1 cellular context compared by ENCODE assay signal in the genomic region with DNA sequence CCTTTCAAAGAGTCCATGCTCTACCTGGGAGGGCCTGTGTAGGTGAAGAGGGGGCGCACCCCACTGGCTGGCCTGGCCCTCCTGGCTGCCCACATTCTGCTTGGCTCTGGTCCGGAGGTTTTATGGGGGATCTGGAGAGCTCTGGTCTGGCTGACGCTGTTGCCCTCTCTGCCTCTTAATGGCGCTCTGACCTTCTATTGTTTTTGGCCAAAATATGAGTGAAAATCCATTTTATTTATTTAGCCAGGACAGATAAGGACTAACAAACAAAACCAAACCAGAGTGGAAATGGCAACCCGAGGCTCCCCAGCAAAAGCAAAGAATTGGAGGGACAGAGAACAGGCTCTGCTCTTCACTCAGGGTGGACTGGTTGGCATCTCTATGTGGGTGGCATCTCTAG.
TF ChIP-seq lines count a peak whose summit lies in the region.

No MANE protein-coding gene starts in this region.

TF ChIP-seq in GM23338, 12 proteins besides CTCF, POLR2A, EP300 and RAD21 (continued from another document):
- TF ChIP-seq, protein P1, sequence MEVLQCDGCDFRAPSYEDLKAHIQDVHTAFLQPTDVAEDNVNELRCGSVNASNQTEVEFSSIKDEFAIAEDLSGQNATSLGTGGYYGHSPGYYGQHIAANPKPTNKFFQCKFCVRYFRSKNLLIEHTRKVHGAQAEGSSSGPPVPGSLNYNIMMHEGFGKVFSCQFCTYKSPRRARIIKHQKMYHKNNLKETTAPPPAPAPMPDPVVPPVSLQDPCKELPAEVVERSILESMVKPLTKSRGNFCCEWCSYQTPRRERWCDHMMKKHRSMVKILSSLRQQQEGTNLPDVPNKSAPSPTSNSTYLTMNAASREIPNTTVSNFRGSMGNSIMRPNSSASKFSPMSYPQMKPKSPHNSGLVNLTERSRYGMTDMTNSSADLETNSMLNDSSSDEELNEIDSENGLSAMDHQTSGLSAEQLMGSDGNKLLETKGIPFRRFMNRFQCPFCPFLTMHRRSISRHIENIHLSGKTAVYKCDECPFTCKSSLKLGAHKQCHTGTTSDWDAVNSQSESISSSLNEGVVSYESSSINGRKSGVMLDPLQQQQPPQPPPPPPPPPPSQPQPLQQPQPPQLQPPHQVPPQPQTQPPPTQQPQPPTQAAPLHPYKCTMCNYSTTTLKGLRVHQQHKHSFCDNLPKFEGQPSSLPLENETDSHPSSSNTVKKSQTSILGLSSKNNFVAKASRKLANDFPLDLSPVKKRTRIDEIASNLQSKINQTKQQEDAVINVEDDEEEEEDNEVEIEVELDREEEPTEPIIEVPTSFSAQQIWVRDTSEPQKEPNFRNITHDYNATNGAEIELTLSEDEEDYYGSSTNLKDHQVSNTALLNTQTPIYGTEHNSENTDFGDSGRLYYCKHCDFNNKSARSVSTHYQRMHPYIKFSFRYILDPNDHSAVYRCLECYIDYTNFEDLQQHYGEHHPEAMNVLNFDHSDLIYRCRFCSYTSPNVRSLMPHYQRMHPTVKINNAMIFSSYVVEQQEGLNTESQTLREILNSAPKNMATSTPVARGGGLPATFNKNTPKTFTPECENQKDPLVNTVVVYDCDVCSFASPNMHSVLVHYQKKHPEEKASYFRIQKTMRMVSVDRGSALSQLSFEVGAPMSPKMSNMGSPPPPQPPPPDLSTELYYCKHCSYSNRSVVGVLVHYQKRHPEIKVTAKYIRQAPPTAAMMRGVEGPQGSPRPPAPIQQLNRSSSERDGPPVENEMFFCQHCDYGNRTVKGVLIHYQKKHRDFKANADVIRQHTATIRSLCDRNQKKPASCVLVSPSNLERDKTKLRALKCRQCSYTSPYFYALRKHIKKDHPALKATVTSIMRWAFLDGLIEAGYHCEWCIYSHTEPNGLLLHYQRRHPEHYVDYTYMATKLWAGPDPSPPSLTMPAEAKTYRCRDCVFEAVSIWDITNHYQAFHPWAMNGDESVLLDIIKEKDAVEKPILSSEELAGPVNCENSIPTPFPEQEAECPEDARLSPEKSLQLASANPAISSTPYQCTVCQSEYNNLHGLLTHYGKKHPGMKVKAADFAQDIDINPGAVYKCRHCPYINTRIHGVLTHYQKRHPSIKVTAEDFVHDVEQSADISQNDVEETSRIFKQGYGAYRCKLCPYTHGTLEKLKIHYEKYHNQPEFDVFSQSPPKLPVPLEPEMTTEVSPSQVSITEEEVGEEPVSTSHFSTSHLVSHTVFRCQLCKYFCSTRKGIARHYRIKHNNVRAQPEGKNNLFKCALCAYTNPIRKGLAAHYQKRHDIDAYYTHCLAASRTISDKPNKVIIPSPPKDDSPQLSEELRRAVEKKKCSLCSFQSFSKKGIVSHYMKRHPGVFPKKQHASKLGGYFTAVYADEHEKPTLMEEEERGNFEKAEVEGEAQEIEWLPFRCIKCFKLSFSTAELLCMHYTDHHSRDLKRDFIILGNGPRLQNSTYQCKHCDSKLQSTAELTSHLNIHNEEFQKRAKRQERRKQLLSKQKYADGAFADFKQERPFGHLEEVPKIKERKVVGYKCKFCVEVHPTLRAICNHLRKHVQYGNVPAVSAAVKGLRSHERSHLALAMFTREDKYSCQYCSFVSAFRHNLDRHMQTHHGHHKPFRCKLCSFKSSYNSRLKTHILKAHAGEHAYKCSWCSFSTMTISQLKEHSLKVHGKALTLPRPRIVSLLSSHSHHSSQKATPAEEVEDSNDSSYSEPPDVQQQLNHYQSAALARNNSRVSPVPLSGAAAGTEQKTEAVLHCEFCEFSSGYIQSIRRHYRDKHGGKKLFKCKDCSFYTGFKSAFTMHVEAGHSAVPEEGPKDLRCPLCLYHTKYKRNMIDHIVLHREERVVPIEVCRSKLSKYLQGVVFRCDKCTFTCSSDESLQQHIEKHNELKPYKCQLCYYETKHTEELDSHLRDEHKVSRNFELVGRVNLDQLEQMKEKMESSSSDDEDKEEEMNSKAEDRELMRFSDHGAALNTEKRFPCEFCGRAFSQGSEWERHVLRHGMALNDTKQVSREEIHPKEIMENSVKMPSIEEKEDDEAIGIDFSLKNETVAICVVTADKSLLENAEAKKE (CRISPR knock-in tag; IDR thresholded peaks at IDR 0.05) = no peak
- no peak for TF ChIP-seq POLR2AphosphoS5 (IDR thresholded peaks at IDR 0.05; ENCODE audit: low read depth)
- no peak for TF ChIP-seq STAT1 (IDR thresholded peaks at IDR 0.05; ENCODE audit: unreplicated experiment)
- TF ChIP-seq, protein P2, sequence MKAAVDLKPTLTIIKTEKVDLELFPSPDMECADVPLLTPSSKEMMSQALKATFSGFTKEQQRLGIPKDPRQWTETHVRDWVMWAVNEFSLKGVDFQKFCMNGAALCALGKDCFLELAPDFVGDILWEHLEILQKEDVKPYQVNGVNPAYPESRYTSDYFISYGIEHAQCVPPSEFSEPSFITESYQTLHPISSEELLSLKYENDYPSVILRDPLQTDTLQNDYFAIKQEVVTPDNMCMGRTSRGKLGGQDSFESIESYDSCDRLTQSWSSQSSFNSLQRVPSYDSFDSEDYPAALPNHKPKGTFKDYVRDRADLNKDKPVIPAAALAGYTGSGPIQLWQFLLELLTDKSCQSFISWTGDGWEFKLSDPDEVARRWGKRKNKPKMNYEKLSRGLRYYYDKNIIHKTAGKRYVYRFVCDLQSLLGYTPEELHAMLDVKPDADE (IDR thresholded peaks at IDR 0.05) = no peak
- TF ChIP-seq, protein P3, sequence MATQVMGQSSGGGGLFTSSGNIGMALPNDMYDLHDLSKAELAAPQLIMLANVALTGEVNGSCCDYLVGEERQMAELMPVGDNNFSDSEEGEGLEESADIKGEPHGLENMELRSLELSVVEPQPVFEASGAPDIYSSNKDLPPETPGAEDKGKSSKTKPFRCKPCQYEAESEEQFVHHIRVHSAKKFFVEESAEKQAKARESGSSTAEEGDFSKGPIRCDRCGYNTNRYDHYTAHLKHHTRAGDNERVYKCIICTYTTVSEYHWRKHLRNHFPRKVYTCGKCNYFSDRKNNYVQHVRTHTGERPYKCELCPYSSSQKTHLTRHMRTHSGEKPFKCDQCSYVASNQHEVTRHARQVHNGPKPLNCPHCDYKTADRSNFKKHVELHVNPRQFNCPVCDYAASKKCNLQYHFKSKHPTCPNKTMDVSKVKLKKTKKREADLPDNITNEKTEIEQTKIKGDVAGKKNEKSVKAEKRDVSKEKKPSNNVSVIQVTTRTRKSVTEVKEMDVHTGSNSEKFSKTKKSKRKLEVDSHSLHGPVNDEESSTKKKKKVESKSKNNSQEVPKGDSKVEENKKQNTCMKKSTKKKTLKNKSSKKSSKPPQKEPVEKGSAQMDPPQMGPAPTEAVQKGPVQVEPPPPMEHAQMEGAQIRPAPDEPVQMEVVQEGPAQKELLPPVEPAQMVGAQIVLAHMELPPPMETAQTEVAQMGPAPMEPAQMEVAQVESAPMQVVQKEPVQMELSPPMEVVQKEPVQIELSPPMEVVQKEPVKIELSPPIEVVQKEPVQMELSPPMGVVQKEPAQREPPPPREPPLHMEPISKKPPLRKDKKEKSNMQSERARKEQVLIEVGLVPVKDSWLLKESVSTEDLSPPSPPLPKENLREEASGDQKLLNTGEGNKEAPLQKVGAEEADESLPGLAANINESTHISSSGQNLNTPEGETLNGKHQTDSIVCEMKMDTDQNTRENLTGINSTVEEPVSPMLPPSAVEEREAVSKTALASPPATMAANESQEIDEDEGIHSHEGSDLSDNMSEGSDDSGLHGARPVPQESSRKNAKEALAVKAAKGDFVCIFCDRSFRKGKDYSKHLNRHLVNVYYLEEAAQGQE (IDR thresholded peaks at IDR 0.05; ENCODE audit: unreplicated experiment) = no peak
- TF ChIP-seq EZH2 (IDR thresholded peaks at IDR 0.05; ENCODE audit: low read depth, unreplicated experiment) = no peak
- no peak for TF ChIP-seq CREB1 (CRISPR knock-in tag; IDR thresholded peaks at IDR 0.05; ENCODE audit: low read depth)
- no peak for TF ChIP-seq EZH2phosphoT487 (IDR thresholded peaks at IDR 0.05; ENCODE audit: unreplicated experiment)
- no peak for TF ChIP-seq JUNB (IDR thresholded peaks at IDR 0.05; ENCODE audit: unreplicated experiment)
